In genomic region chr11:29389793-29390192, GRCh38 we compare ENCODE assay signal across 29 cellular contexts.
"Had no signal": no experiment of that assay in that cellular context is flagged by ENCODE, and none has a peak within 500 bp of the region (broad histone marks: within the 10 kb centered on the region; RNA-seq: fewer than 3 reads in every experiment).

No MANE protein-coding gene starts in this region.

- H3K27ac Mint-ChIP-seq: activated CD4-positive, alpha-beta memory T cell treated with anti-CD3 and anti-CD28 coated beads for 36 hours; activated CD4-positive, alpha-beta T cell treated with anti-CD3 and anti-CD28 coated beads for 36 hours; activated CD4-positive, alpha-beta T cell treated with anti-CD3 and anti-CD28 coated beads, Interleukin-2, amount 10 ng/mL, durations not matched to agents 24 days and 14 days; activated CD8-positive, alpha-beta memory T cell treated with anti-CD3 and anti-CD28 coated beads, Interleukin-2, amount 10 ng/mL, durations not matched to agents 7 days and 5 days; activated CD8-positive, alpha-beta T cell treated with anti-CD3 and anti-CD28 coated beads, Interleukin-2, amount 10 ng/mL, durations not matched to agents 7 days and 5 days; activated naive CD8-positive, alpha-beta T cell; activated T-helper 1 cell treated with anti-CD3 and anti-CD28 coated beads, Interleukin-12 subunit alpha, Interleukin-12 subunit beta, Interleukin-2, Interleukin-4 antibody, amounts not matched to agents 30 ng/mL and 10 ng/mL and 1 ng/mL, durations not matched to agents 14 hours and 24 hours and 36 hours; activated T-helper 2 cell treated with anti-CD3 and anti-CD28 coated beads, Interferon-gamma antibody, Interleukin-2, Interleukin-4, amounts not matched to agents 10 μg/mL and 5 μg/mL and 100 μg/mL, durations not matched to agents 14 hours and 24 hours and 36 hours; dendritic cell treated with granulocyte-macrophage colony-stimulating factor and Interleukin-4, amounts not matched to agents 40 ng/mL and 50 ng/mL, for 4 days; endodermal cell had no signal

- H3K4me3 ChIP-seq: coronary artery, dorsolateral prefrontal cortex had no signal

- H3K36me3 ChIP-seq: brain microvascular endothelial cell had no signal

- ATAC-seq: activated CD4-positive, alpha-beta T cell treated with anti-CD3 and anti-CD28 coated beads for 36 hours; activated CD8-positive, alpha-beta memory T cell treated with anti-CD3 and anti-CD28 coated beads, Interleukin-2, amount 10 ng/mL, durations not matched to agents 7 days and 5 days; activated CD8-positive, alpha-beta T cell treated with anti-CD3 and anti-CD28 coated beads, Interleukin-2, amount 10 ng/mL, durations not matched to agents 7 days and 5 days; esophagus mucosa had no signal

- H3K9me3 Mint-ChIP-seq: activated CD4-positive, alpha-beta T cell treated with anti-CD3 and anti-CD28 coated beads, Interleukin-2, amount 10 ng/mL, durations not matched to agents 24 days and 14 days; activated T-helper 1 cell treated with anti-CD3 and anti-CD28 coated beads, Interleukin-12 subunit alpha, Interleukin-12 subunit beta, Interleukin-2, Interleukin-4 antibody, amounts not matched to agents 30 ng/mL and 10 ng/mL and 1 ng/mL, durations not matched to agents 14 hours and 24 hours and 36 hours; central memory CD8-positive, alpha-beta T cell; dendritic cell treated with granulocyte-macrophage colony-stimulating factor and Interleukin-4, amounts not matched to agents 40 ng/mL and 50 ng/mL, for 4 days; endodermal cell had no signal

- H3K36me3 Mint-ChIP-seq: activated CD4-positive, alpha-beta memory T cell treated with anti-CD3 and anti-CD28 coated beads for 36 hours; activated CD8-positive, alpha-beta memory T cell treated with anti-CD3 and anti-CD28 coated beads, Interleukin-2, amount 10 ng/mL, durations not matched to agents 7 days and 5 days; activated naive CD8-positive, alpha-beta T cell had no signal

- DNase-seq: activated CD4-positive, alpha-beta memory T cell treated with anti-CD3 and anti-CD28 coated beads for 36 hours; activated CD4-positive, alpha-beta T cell treated with anti-CD3 and anti-CD28 coated beads for 36 hours; activated CD4-positive, alpha-beta T cell treated with anti-CD3 and anti-CD28 coated beads, Interleukin-2, amount 10 ng/mL, durations not matched to agents 24 days and 14 days; activated CD4-positive, CD25-positive, alpha-beta regulatory T cell; activated CD4-positive, CD25-positive, alpha-beta regulatory T cell treated with anti-CD3 and anti-CD28 coated beads, Interleukin-2, amount 50 U/mL, for 72 hours; activated CD8-positive, alpha-beta memory T cell treated with anti-CD3 and anti-CD28 coated beads, Interleukin-2, amount 10 ng/mL, durations not matched to agents 7 days and 5 days; activated CD8-positive, alpha-beta memory T cell treated with anti-CD3 and anti-CD28 coated beads, Interleukin-2, amount 50 U/mL, for 4 hours; activated CD8-positive, alpha-beta T cell treated with anti-CD3 and anti-CD28 coated beads, Interleukin-2, amount 10 ng/mL, durations not matched to agents 7 days and 5 days; activated gamma-delta T cell; activated naive CD4-positive, alpha-beta T cell; activated naive CD4-positive, alpha-beta T cell treated with anti-CD3 and anti-CD28 coated beads, Interleukin-2, amount 50 U/mL, for 16 hours; activated T-cell treated with anti-CD3 and anti-CD28 coated beads, Interleukin-2, amount 50 U/mL, for 1 hour; activated T-cell treated with anti-CD3 and anti-CD28 coated beads, Interleukin-2, amount 50 U/mL, for 48 hours; amniotic stem cell; anterior cingulate cortex; brain microvascular endothelial cell; dorsolateral prefrontal cortex; effector memory CD4-positive, alpha-beta T cell; endodermal cell; foreskin fibroblast; head of caudate nucleus; T-helper 2 cell had no signal

- H3K4me3 Mint-ChIP-seq: activated CD4-positive, alpha-beta memory T cell treated with anti-CD3 and anti-CD28 coated beads for 36 hours; activated CD4-positive, alpha-beta T cell treated with anti-CD3 and anti-CD28 coated beads for 36 hours; activated CD4-positive, alpha-beta T cell treated with anti-CD3 and anti-CD28 coated beads, Interleukin-2, amount 10 ng/mL, durations not matched to agents 24 days and 14 days; activated CD8-positive, alpha-beta memory T cell treated with anti-CD3 and anti-CD28 coated beads, Interleukin-2, amount 10 ng/mL, durations not matched to agents 7 days and 5 days; activated CD8-positive, alpha-beta T cell treated with anti-CD3 and anti-CD28 coated beads, Interleukin-2, amount 10 ng/mL, durations not matched to agents 7 days and 5 days; activated naive CD8-positive, alpha-beta T cell; activated T-helper 1 cell treated with anti-CD3 and anti-CD28 coated beads, Interleukin-12 subunit alpha, Interleukin-12 subunit beta, Interleukin-2, Interleukin-4 antibody, amounts not matched to agents 30 ng/mL and 10 ng/mL and 1 ng/mL, durations not matched to agents 14 hours and 24 hours and 36 hours; central memory CD8-positive, alpha-beta T cell; dendritic cell treated with granulocyte-macrophage colony-stimulating factor and Interleukin-4, amounts not matched to agents 40 ng/mL and 50 ng/mL, for 4 days; endodermal cell had no signal

- H3K27ac ChIP-seq: brain microvascular endothelial cell, coronary artery, dorsolateral prefrontal cortex had no signal

- H3K27me3 Mint-ChIP-seq: activated CD4-positive, alpha-beta memory T cell treated with anti-CD3 and anti-CD28 coated beads for 36 hours; activated CD4-positive, alpha-beta T cell treated with anti-CD3 and anti-CD28 coated beads for 36 hours; activated CD4-positive, alpha-beta T cell treated with anti-CD3 and anti-CD28 coated beads, Interleukin-2, amount 10 ng/mL, durations not matched to agents 24 days and 14 days; activated CD8-positive, alpha-beta memory T cell treated with anti-CD3 and anti-CD28 coated beads, Interleukin-2, amount 10 ng/mL, durations not matched to agents 7 days and 5 days; activated naive CD8-positive, alpha-beta T cell; central memory CD8-positive, alpha-beta T cell; dendritic cell treated with granulocyte-macrophage colony-stimulating factor and Interleukin-4, amounts not matched to agents 40 ng/mL and 50 ng/mL, for 4 days had no signal

- H3K27me3 ChIP-seq: brain microvascular endothelial cell had no signal

- H3K4me1 Mint-ChIP-seq: activated CD4-positive, alpha-beta T cell treated with anti-CD3 and anti-CD28 coated beads for 36 hours; activated CD4-positive, alpha-beta T cell treated with anti-CD3 and anti-CD28 coated beads, Interleukin-2, amount 10 ng/mL, durations not matched to agents 24 days and 14 days; activated CD8-positive, alpha-beta memory T cell treated with anti-CD3 and anti-CD28 coated beads, Interleukin-2, amount 10 ng/mL, durations not matched to agents 7 days and 5 days; central memory CD8-positive, alpha-beta T cell; endodermal cell had no signal
